Comparison of ENCODE assay signal across 16 cellular contexts in genomic region chr5:135213034-135213386, GRCh38.
DNase-seq lines count a peak whose midpoint lies in the region; ATAC-seq and TF ChIP-seq lines count a peak whose summit lies in the region.
"Had no signal": no experiment of that assay in that cellular context is flagged by ENCODE, and none has a peak within 500 bp of the region (broad histone marks: within the 10 kb centered on the region; RNA-seq: fewer than 3 reads in every experiment).

No MANE protein-coding gene starts in this region.

- H3K9me3 Mint-ChIP-seq in natural killer cell: no peaks in the 10 kb centered on the region

- H3K4me3 ChIP-seq in lower leg skin (ENCODE audit: low read depth, poor library complexity, severe bottlenecking): no peak overlapping the region
- H3K4me3 ChIP-seq: A549 had no signal

- TF ChIP-seq CTCF in lower leg skin (IDR thresholded peaks at IDR 0.05) (no peak), natural killer cell (IDR thresholded peaks at IDR 0.05) (no peak)

- intact Hi-C loops in lower leg skin (cut with DNase I; ENCODE audit: low total_unique reads): no loop called here
- intact Hi-C loops in natural killer cell (cut with micrococcal nuclease): no loop called here

- H3K4me3 Mint-ChIP-seq in natural killer cell: no peak overlapping the region

- no peaks in the 10 kb centered on the region for H3K36me3 Mint-ChIP-seq in natural killer cell

- no peaks in the 10 kb centered on the region for H3K4me1 Mint-ChIP-seq in natural killer cell

- 84 to 87% methylated on average over 5 of the region's 5 CpGs for WGBS in lower leg skin, 2 donors

- DNase-seq in activated CD4-positive, CD25-positive, alpha-beta regulatory T cell treated with anti-CD3 and anti-CD28 coated beads, Interleukin-2, amount 50 U/mL, for 72 hours: peak; percentile 0
- peak; percentile 4 for DNase-seq in NCI-H146 treated with DMSO at 0.1 percent for 48 hours (lab: John Stamatoyannopoulos, UW; ENCODE audit: unreplicated experiment)
- peak; percentile 2 to 21 for DNase-seq in lower leg skin (ENCODE audit: low spot score in 2 of 2)
- DNase-seq in natural killer cell: no peak
- no peak for DNase-seq in NCI-H1092 (lab: John Stamatoyannopoulos, UW)
- DNase-seq: MV-4-11, NCI-H1436 treated with DMSO at 0.1 percent for 48 hours, NCI-H2081 treated with DMSO at 0.1 percent for 48 hours, NCI-H2227 treated with DMSO at 0.1 percent for 48 hours, NCI-H524 treated with DMSO at 0.1 percent for 48 hours, OCI-M1, SHP77 treated with DMSO at 0.1 percent for 48 hours had no signal

- ATAC-seq in activated CD4-positive, CD25-positive, alpha-beta regulatory T cell treated with anti-CD3 and anti-CD28 coated beads, Interleukin-2, amount 50 U/mL, for 24 hours: no peak
- ATAC-seq in HG03135 (IDR thresholded peaks at IDR 0.05; ENCODE audit: unreplicated experiment) (no peak), GM21786 (IDR thresholded peaks at IDR 0.05; ENCODE audit: unreplicated experiment) (no peak), natural killer cell (no peak)
- ATAC-seq: A549 had no signal

- no peak overlapping the region for H3K27ac Mint-ChIP-seq in natural killer cell

- H3K27me3 Mint-ChIP-seq in natural killer cell (ENCODE audit: low read depth in 2 of 2): peaks cover 0 to 6% of the 10 kb centered on the region in 2 donors

- TF ChIP-seq POLR2A in lower leg skin (IDR thresholded peaks at IDR 0.05): no peak

Comparison
In these comparisons a context has a peak if more than half of its experiments do, and no peak if none do; other contexts are left out.
1. DNase-seq: peak in activated CD4-positive, CD25-positive, alpha-beta regulatory T cell treated with anti-CD3 and anti-CD28 coated beads, Interleukin-2, amount 50 U/mL, for 72 hours (single experiment), NCI-H146 treated with DMSO at 0.1 percent for 48 hours (single experiment) and lower leg skin (2 of 2); none in natural killer cell (single experiment) and NCI-H1092 (single experiment).